In the genomic region with DNA sequence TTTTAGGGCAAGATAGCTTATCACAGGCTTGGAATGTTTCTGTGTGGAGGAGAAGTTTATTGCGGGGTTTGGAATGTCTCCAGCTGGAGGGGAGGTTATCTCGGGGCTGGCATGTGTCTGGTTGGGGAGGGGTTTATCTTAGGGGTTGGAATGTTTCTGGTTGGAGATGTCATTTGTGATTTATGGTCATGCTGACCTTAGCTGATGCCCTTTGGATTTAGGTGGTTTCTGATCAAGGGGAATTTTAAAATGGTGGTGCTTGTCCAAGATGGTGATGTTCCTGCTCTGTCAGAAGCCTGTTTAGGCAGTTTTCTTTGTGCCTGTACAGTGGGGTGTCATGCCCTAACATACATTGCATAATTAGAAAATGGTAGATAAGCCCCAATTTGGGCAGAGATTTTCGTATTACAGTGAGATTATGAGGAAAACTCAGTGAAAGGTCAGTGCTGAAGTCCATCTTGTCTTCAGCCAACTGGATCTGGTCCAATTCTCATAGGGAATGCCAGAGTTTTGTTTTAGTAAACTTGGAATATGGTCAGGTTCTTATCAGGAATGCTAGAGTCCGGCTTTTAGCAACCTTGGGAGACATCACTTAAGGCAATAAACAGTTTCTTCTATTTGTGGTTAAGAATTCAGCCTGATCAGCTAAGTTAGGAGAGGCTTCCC, we compare ENCODE assay signal across 23 cellular contexts. TPM values are rescaled to one million over a fixed set of nuclear protein-coding genes. Genes with fewer than 3 reads are reported as not detected.
DNase-seq lines count a peak whose midpoint lies in the region; ATAC-seq, FAIRE-seq and TF ChIP-seq lines count a peak whose summit lies in the region.
"Had no signal": no experiment of that assay in that cellular context is flagged by ENCODE, and none has a peak within 500 bp of the region (broad histone marks: within the 10 kb centered on the region; RNA-seq: fewer than 3 reads in every experiment).

No MANE protein-coding gene starts in this region.

- TF ChIP-seq EP300 in HepG2 (IDR thresholded peaks at IDR 0.05; ENCODE audit: low read depth in 2 of 2, low read length in 2 of 2) (no peak), HepG2 (CRISPR knock-in tag; IDR thresholded peaks at IDR 0.05; ENCODE audit: borderline replicate concordance) (no peak)

- in situ Hi-C loops in HepG2 (cut with HindIII; ENCODE audit: extremely low pct_ligation_motif_present, low pct_unique_long_range_greater_than_20kb) = loop anchor here (10.0 kb wide), 1 partner anchor 615 kb away; no protein-coding TSS in a partner anchor

- no TSS peak for BruUV-seq in HepG2 (replicated peaks; lab: Mats Ljungman, UMichigan)

- CTCF ChIA-PET in HepG2 (lab: Yijun Ruan, JAX; ENCODE audit: low intra/inter-chr PET ratio, low total read pairs) = no interaction called here

- WGBS in liver = 16% methylated on average over 4 of the region's 4 CpGs
- WGBS in HepG2 (ENCODE audit: low lambda C conversion rate) = 2% methylated on average over 4 of the region's 4 CpGs
- 79 to 81% methylated on average over 4 of the region's 4 CpGs for WGBS in mesodermal cell (ENCODE audit: insufficient coverage in 2 of 2), 2 experiments

- H3K36me3 ChIP-seq in liver (ENCODE audit: control insufficient read depth in 4 of 4, insufficient read depth in 3 of 4, low read depth in 1 of 4, low read length in 3 of 4) (no peaks in the 10 kb centered on the region), HepG2 (replicated peaks in 1 of 2; ENCODE audit: control insufficient read depth in 1 of 2, insufficient read depth in 2 of 2, low read length in 2 of 2) (no peaks in the 10 kb centered on the region), fibroblast of lung (ENCODE audit: control insufficient read depth, insufficient read depth, low read length) (no peaks in the 10 kb centered on the region), mesodermal cell (ENCODE audit: control insufficient read depth, insufficient read depth, low read length) (no peaks in the 10 kb centered on the region)
- H3K36me3 ChIP-seq: lower lobe of right lung had no signal

- no peak for TF ChIP-seq POLR2A in HepG2 (IDR thresholded peaks at IDR 0.05; ENCODE audit: insufficient read depth in 1 of 2, low read depth in 2 of 2, low read length in 2 of 2)

- TF ChIP-seq RAD21 in liver (IDR thresholded peaks at IDR 0.05) (peak in 1 of 2 donors; percentile 17), HepG2 (CRISPR knock-in tag; IDR thresholded peaks at IDR 0.05) (no peak)

- H3K4me3 ChIP-seq in liver (ENCODE audit: low read depth in 1 of 3, low read length in 3 of 3) = no peak overlapping the region
- H3K4me3 ChIP-seq in HepG2 (replicated peaks in 1 of 3; ENCODE audit: insufficient read depth in 1 of 3, low read depth in 2 of 3, low read length in 3 of 3) = no peak overlapping the region
- H3K4me3 ChIP-seq in fibroblast of lung (replicated peaks in 1 of 4; ENCODE audit: control extremely low read depth in 1 of 4, insufficient read depth in 1 of 4, low read depth in 3 of 4, low read length in 4 of 4) = no peak overlapping the region
- no peak overlapping the region for H3K4me3 ChIP-seq in mesodermal cell (ENCODE audit: extremely low read depth, insufficient read depth, low read length, poor library complexity, severe bottlenecking)
- H3K4me3 ChIP-seq: A549, lower lobe of right lung had no signal

- intact Hi-C loops in HepG2 (cut with micrococcal nuclease; ENCODE audit: unreplicated experiment) = no loop called here

- peaks cover 0 to 19% (median 16%) of the 10 kb centered on the region in 4 donors for H3K4me1 ChIP-seq in liver (ENCODE audit: control insufficient read depth in 4 of 4, insufficient read depth in 4 of 4, low read length in 3 of 4)
- H3K4me1 ChIP-seq in HepG2 (ENCODE audit: insufficient read depth, low read length) = no peaks in the 10 kb centered on the region
- H3K4me1 ChIP-seq in fibroblast of lung (ENCODE audit: control insufficient read depth, extremely low read depth, insufficient read depth, low read length) = no peaks in the 10 kb centered on the region
- no peaks in the 10 kb centered on the region for H3K4me1 ChIP-seq in mesodermal cell (ENCODE audit: control insufficient read depth, insufficient read depth, low read length, poor library complexity, severe bottlenecking)
- H3K4me1 ChIP-seq: lower lobe of right lung had no signal

- H3K27ac ChIP-seq in liver (ENCODE audit: low read depth in 1 of 2, low read length in 2 of 2) (peak overlapping the region; percentile 60 to 70), HepG2 (ENCODE audit: extremely low read length, insufficient read depth, low read length) (no peak overlapping the region), fibroblast of lung (ENCODE audit: insufficient read depth, low read length) (no peak overlapping the region), mesodermal cell (ENCODE audit: low read depth, low read length, severe bottlenecking) (peak overlapping the region; percentile 6)
- H3K27ac ChIP-seq: lower lobe of right lung had no signal

- H3K27me3 ChIP-seq in liver (ENCODE audit: control insufficient read depth in 4 of 4, insufficient read depth in 4 of 4, low read length in 3 of 4) = no peaks in the 10 kb centered on the region
- no peaks in the 10 kb centered on the region for H3K27me3 ChIP-seq in HepG2 (ENCODE audit: control insufficient read depth in 1 of 2, insufficient read depth in 2 of 2, low read length in 2 of 2)
- H3K27me3 ChIP-seq in fibroblast of lung (ENCODE audit: control insufficient read depth, insufficient read depth, low read length) = no peaks in the 10 kb centered on the region

- H3K4me2 ChIP-seq in HepG2 (ENCODE audit: low read depth, low read length) (no peak overlapping the region), fibroblast of lung (ENCODE audit: extremely low read depth, insufficient read depth, low read length) (no peak overlapping the region)
- H3K4me2 ChIP-seq: A549 had no signal

- DNase-seq in HepG2 (ENCODE audit: low spot score) = no peak
- DNase-seq in fibroblast of lung (ENCODE audit: low read depth in 2 of 2) = peak; percentile 72 to 82
- no peak for DNase-seq in SIG-M5 treated with dmso at 0.1 percent for 504 hours (lab: John Stamatoyannopoulos, UW; ENCODE audit: unreplicated experiment)
- no peak for DNase-seq in retina
- DNase-seq: activated CD8-positive, alpha-beta T cell treated with anti-CD3 and anti-CD28 coated beads, Interleukin-2, amount 10 ng/mL, durations not matched to agents 7 days and 5 days; activated T-cell treated with anti-CD3 and anti-CD28 coated beads, Interleukin-2, amount 50 U/mL, for 72 hours; effector memory CD8-positive, alpha-beta T cell; foreskin melanocyte; HCEC 1CT; lower lobe of right lung; NCI-H1694; nephron progenitor cell; NK-92 treated with Interleukin-12 subunit alpha and Interleukin-12 subunit beta, amount 100 ng/mL, for 24 hours; stimulated activated naive CD4-positive, alpha-beta T cell treated with Interleukin-2 at 50 U/mL for 16 hours had no signal

- TF ChIP-seq CTCF in liver (IDR thresholded peaks at IDR 0.05; ENCODE audit: low read depth, low read length, missing input control) (no peak), HepG2 (CRISPR knock-in tag; IDR thresholded peaks at IDR 0.05) (no peak), fibroblast of lung (conservative IDR thresholded peaks at IDR 0.05 in 1 of 2, IDR thresholded peaks at IDR 0.05 in 1 of 2; ENCODE audit: low read depth in 1 of 2, low read length in 2 of 2) (no peak)

- H3K9me3 ChIP-seq in liver (ENCODE audit: control insufficient read depth in 4 of 4, low read length in 3 of 4) (no peaks in the 10 kb centered on the region), HepG2 (ENCODE audit: low read length) (no peaks in the 10 kb centered on the region), fibroblast of lung (ENCODE audit: control insufficient read depth, insufficient read depth, low read depth, low read length) (no peaks in the 10 kb centered on the region), mesodermal cell (ENCODE audit: control insufficient read depth, low read length) (peaks cover 22% of the 10 kb centered on the region)
- H3K9me3 ChIP-seq: A549, lower lobe of right lung had no signal

- H2AFZ ChIP-seq in HepG2 (ENCODE audit: low read length) (no peak overlapping the region), fibroblast of lung (ENCODE audit: low read length) (no peak overlapping the region)

- no peaks in the 10 kb centered on the region for H3K79me2 ChIP-seq in HepG2 (ENCODE audit: insufficient read depth, low read length)
- no peaks in the 10 kb centered on the region for H3K79me2 ChIP-seq in fibroblast of lung (ENCODE audit: control insufficient read depth, insufficient read depth, low read length)

- H3K9ac ChIP-seq in liver (ENCODE audit: low read depth in 1 of 2, low read length in 2 of 2) (no peak overlapping the region), HepG2 (ENCODE audit: insufficient read depth, low read depth, low read length) (no peak overlapping the region), fibroblast of lung (ENCODE audit: insufficient read depth, low read length) (no peak overlapping the region)

- FAIRE-seq in HepG2 (lab: Jason Lieb, UNC) = no peak
- FAIRE-seq: A549, GM19239 had no signal

- ATAC-seq in HepG2 (no peak), GM18868 (IDR thresholded peaks at IDR 0.05; ENCODE audit: unreplicated experiment) (no peak), GM18861 (IDR thresholded peaks at IDR 0.05; ENCODE audit: unreplicated experiment) (no peak)
- ATAC-seq: A549; activated CD8-positive, alpha-beta T cell treated with anti-CD3 and anti-CD28 coated beads, Interleukin-2, amount 10 ng/mL, durations not matched to agents 7 days and 5 days; activated naive CD4-positive, alpha-beta T cell treated with anti-CD3 and anti-CD28 coated beads, Interleukin-2, amount 50 U/mL, for 72 hours; activated T-cell treated with anti-CD3 and anti-CD28 coated beads, Interleukin-2, amount 50 U/mL, for 72 hours; effector memory CD8-positive, alpha-beta T cell; lower lobe of right lung had no signal

- POLR2A ChIA-PET in HepG2 (lab: Yijun Ruan, JAX) = no interaction called here

- H4K20me1 ChIP-seq in HepG2 (ENCODE audit: insufficient read depth, low read length) = no peaks in the 10 kb centered on the region
- no peaks in the 10 kb centered on the region for H4K20me1 ChIP-seq in fibroblast of lung (ENCODE audit: control insufficient read depth, extremely low read depth, insufficient read depth, low read length)

RNA-seq across cellular contexts. Expression of a gene that starts 14.3 kb away (rescaled TPM):
- total RNA-seq in liver (1 to 10 TPM in 1 of 2 donors, under 1 TPM in 1; 0.42 to 3.7 TPM), HepG2 (2016; rRNA removed; fragmentation: Illumina TruSeq; extraction: Trizol) (not detected in 2 replicates), fibroblast of lung (3.6 and 7.3 TPM in 2 replicates)
- polyA plus RNA-seq in liver (1 to 10 TPM; 1.2 to 2.9 TPM), HepG2 (2011; rRNA removed) (not detected in 2 replicates), fibroblast of lung (6.1 and 6.2 TPM in 2 replicates)
- not detected in 2 replicates for total RNA-seq in HepG2 (2016; cell fraction: cytosol; rRNA removed; fragmentation: Illumina TruSeq; extraction: Trizol; ENCODE audit: low read depth)
- total RNA-seq in HepG2 (2016; cell fraction: insoluble cytoplasmic fraction; rRNA removed; fragmentation: Illumina TruSeq; extraction: Trizol) = not detected in 2 replicates
- not detected in 2 replicates for total RNA-seq in HepG2 (2016; cell fraction: membrane; rRNA removed; fragmentation: Illumina TruSeq; extraction: Trizol)
- total RNA-seq in HepG2 (2016; cell fraction: nucleus; rRNA removed; fragmentation: Illumina TruSeq; extraction: Trizol) = not detected in 2 replicates
- polyA plus RNA-seq in HepG2 (2011; cell fraction: cytosol; rRNA removed) = not detected in 2 replicates
- polyA plus RNA-seq in HepG2 (2011; cell fraction: nucleus; rRNA removed) = not detected in 2 replicates
- polyA plus RNA-seq in HepG2 (2012) = not detected in 2 replicates
- not detected in 2 replicates for polyA plus RNA-seq in HepG2 (2016; cell fraction: cytosol; fragmentation: Illumina TruSeq; extraction: Trizol; ENCODE audit: low read depth)
- polyA plus RNA-seq in HepG2 (2016; cell fraction: insoluble cytoplasmic fraction; fragmentation: Illumina TruSeq; extraction: Trizol; ENCODE audit: low read depth) = not detected in 2 replicates
- polyA plus RNA-seq in HepG2 (2016; cell fraction: membrane; fragmentation: Illumina TruSeq; extraction: Trizol; ENCODE audit: low read depth) = not detected in 2 replicates
- polyA plus RNA-seq in HepG2 (2016; cell fraction: nucleus; fragmentation: Illumina TruSeq; extraction: Trizol; ENCODE audit: insufficient read depth, low read depth) = not detected in 2 replicates
- 4.1 TPM in 1 of 2 replicates, not detected in the other for polyA minus RNA-seq in HepG2 (2011; rRNA and poly(A)+ RNA removed; ENCODE audit: low replicate concordance)
- not detected in 2 replicates for polyA minus RNA-seq in HepG2 (2011; cell fraction: cytosol; rRNA and poly(A)+ RNA removed)
- not detected in 2 replicates for polyA minus RNA-seq in HepG2 (2011; cell fraction: nucleus; rRNA and poly(A)+ RNA removed)
- 3.8 and 4.9 TPM in 2 replicates for polyA plus RNA-seq in fibroblast of lung (2012)
- polyA minus RNA-seq in fibroblast of lung (ENCODE audit: low replicate concordance) = 4.7 and 4.8 TPM in 2 replicates
- polyA plus RNA-seq in mesodermal cell (2013, experiment 1 of 2) = 4.3 TPM
- polyA plus RNA-seq in mesodermal cell (2013, experiment 2 of 2) = 4.6 TPM

RNA-seq across cellular contexts. Expression of a gene that starts 42.3 kb away (rescaled TPM):
- total RNA-seq in liver (under 1 TPM in 1 of 2 donors, not detected in 1; 0.05 TPM), HepG2 (2016; rRNA removed; fragmentation: Illumina TruSeq; extraction: Trizol) (not detected in 2 replicates), fibroblast of lung (not detected in 2 replicates)
- polyA plus RNA-seq in liver (not detected), HepG2 (2011; rRNA removed) (not detected in 2 replicates), fibroblast of lung (not detected in 2 replicates)
- not detected in 2 replicates for total RNA-seq in HepG2 (2016; cell fraction: cytosol; rRNA removed; fragmentation: Illumina TruSeq; extraction: Trizol; ENCODE audit: low read depth)
- total RNA-seq in HepG2 (2016; cell fraction: insoluble cytoplasmic fraction; rRNA removed; fragmentation: Illumina TruSeq; extraction: Trizol) = not detected in 2 replicates
- not detected in 2 replicates for total RNA-seq in HepG2 (2016; cell fraction: membrane; rRNA removed; fragmentation: Illumina TruSeq; extraction: Trizol)
- not detected in 2 replicates for total RNA-seq in HepG2 (2016; cell fraction: nucleus; rRNA removed; fragmentation: Illumina TruSeq; extraction: Trizol)
- not detected in 2 replicates for polyA plus RNA-seq in HepG2 (2011; cell fraction: cytosol; rRNA removed)
- not detected in 2 replicates for polyA plus RNA-seq in HepG2 (2011; cell fraction: nucleus; rRNA removed)
- polyA plus RNA-seq in HepG2 (2012) = not detected in 2 replicates
- not detected in 2 replicates for polyA plus RNA-seq in HepG2 (2016; cell fraction: cytosol; fragmentation: Illumina TruSeq; extraction: Trizol; ENCODE audit: low read depth)
- not detected in 2 replicates for polyA plus RNA-seq in HepG2 (2016; cell fraction: insoluble cytoplasmic fraction; fragmentation: Illumina TruSeq; extraction: Trizol; ENCODE audit: low read depth)
- not detected in 2 replicates for polyA plus RNA-seq in HepG2 (2016; cell fraction: membrane; fragmentation: Illumina TruSeq; extraction: Trizol; ENCODE audit: low read depth)
- polyA plus RNA-seq in HepG2 (2016; cell fraction: nucleus; fragmentation: Illumina TruSeq; extraction: Trizol; ENCODE audit: insufficient read depth, low read depth) = not detected in 2 replicates
- polyA minus RNA-seq in HepG2 (2011; rRNA and poly(A)+ RNA removed; ENCODE audit: low replicate concordance) = not detected in 2 replicates
- not detected in 2 replicates for polyA minus RNA-seq in HepG2 (2011; cell fraction: cytosol; rRNA and poly(A)+ RNA removed)
- polyA minus RNA-seq in HepG2 (2011; cell fraction: nucleus; rRNA and poly(A)+ RNA removed) = not detected in 2 replicates
- polyA plus RNA-seq in fibroblast of lung (2012) = not detected in 2 replicates
- not detected in 2 replicates for polyA minus RNA-seq in fibroblast of lung (ENCODE audit: low replicate concordance)
- 0.18 TPM for polyA plus RNA-seq in mesodermal cell (2013, experiment 1 of 2)
- 0.10 TPM for polyA plus RNA-seq in mesodermal cell (2013, experiment 2 of 2)
- total RNA-seq: activated CD8-positive, alpha-beta T cell treated with anti-CD3 and anti-CD28 coated beads, Interleukin-2, amount 10 ng/mL, durations not matched to agents 7 days and 5 days; activated naive CD4-positive, alpha-beta T cell treated with anti-CD3 and anti-CD28 coated beads, Interleukin-2, amount 50 U/mL, for 72 hours; activated T-cell treated with anti-CD3 and anti-CD28 coated beads, Interleukin-2, amount 50 U/mL, for 72 hours; cardiac septum; lower lobe of right lung; ureter had no signal
- polyA plus RNA-seq: A549 had no signal

Comparison
In these comparisons a context has a peak if more than half of its experiments do, and no peak if none do; other contexts are left out.
1. H3K27ac ChIP-seq: peak in liver (2 of 2) and mesodermal cell (single experiment); none in HepG2 (single experiment) and fibroblast of lung (single experiment).
2. DNase-seq: peak in fibroblast of lung (2 of 2); none in HepG2 (single experiment), SIG-M5 treated with dmso at 0.1 percent for 504 hours (single experiment) and retina (single experiment).